8 cellular contexts compared by ENCODE assay signal in the genomic region with DNA sequence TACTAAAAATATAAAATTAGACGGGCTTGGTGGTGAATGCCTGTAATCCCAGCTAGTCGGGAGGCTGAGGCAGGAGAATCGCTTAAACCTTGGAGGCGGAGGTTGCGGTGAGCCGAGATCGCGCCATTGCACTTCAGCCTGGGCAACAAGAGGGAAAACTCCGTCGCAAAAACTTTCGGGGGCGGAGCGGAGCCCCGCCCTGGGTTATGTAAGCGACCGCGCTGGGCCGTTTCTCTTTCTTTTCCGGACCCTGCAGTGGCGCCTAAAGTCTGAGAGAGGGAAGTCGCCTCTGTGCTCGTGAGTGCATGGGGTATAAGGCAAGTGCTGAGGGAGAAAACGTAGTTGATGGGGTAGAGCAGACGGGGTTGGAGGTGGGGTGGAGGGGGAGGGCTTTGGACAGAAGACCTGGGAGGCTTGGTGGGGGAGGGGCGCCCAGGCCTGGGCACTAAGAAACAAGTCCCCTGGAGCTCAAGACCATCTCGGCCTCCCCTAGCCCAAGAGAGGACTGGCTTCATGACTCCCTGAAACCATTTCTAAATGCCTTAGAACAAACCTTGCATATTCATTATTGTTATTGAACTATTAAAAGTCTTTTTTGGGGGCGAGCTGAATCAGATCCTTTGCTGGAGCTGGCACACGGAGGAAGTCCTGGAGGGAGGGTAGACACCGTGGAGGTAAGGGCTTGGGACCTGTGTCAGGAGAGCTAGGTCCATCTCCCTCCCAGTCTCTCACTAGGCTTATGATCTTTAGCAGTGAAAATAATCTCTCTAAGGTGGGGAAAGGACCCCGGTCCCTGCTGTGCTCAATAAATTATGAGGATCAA. TPM values are rescaled to one million over a fixed set of nuclear protein-coding genes. Genes with fewer than 3 reads are reported as not detected.
DNase-seq lines count a peak whose midpoint lies in the region; ATAC-seq and TF ChIP-seq lines count a peak whose summit lies in the region.

No MANE protein-coding gene starts in this region.

- peak overlapping the region; percentile 91 for H3K4me2 ChIP-seq in PC-3 (ENCODE audit: low read length)
- H3K4me2 ChIP-seq in neural progenitor cell, result peak overlapping the region; percentile 78

- peak overlapping the region; percentile 86 for H3K9ac ChIP-seq in PC-3 (ENCODE audit: low read length)
- no peak overlapping the region for H3K9ac ChIP-seq in neural progenitor cell

- TF ChIP-seq CTCF in PC-3 (conservative IDR thresholded peaks at IDR 0.05; ENCODE audit: low read depth, low read length) (no peak), fibroblast of pulmonary artery (IDR thresholded peaks at IDR 0.05; ENCODE audit: low read length, missing control alignments) (no peak), neural progenitor cell (IDR thresholded peaks at IDR 0.05) (no peak)

- CTCF ChIA-PET in PC-3 (lab: Charles Lee), result interaction anchor here (0.7 to 3.2 kb wide), 2 partner anchors 41 to 390 kb away, joined by 5 to 15 read pairs; no protein-coding TSS in a partner anchor

- H3K79me2 ChIP-seq in PC-3 (ENCODE audit: low read length) (peaks cover 58% of the 10 kb centered on the region), neural progenitor cell (ENCODE audit: low read depth) (peaks cover 15% of the 10 kb centered on the region)

- H3K4me3 ChIP-seq in PC-3 (ENCODE audit: low read length), result peak overlapping the region; percentile 97
- H3K4me3 ChIP-seq in fibroblast of pulmonary artery (replicated peaks; ENCODE audit: low read depth, low read length), result peak overlapping the region; percentile 70
- H3K4me3 ChIP-seq in neural progenitor cell, result peak overlapping the region; percentile 55

- intact Hi-C loops in PC-3 (cut with micrococcal nuclease), result loop anchor here (5.0 kb wide), 1 partner anchor 92 kb away; no protein-coding TSS in a partner anchor

- H2AFZ ChIP-seq in PC-3 (ENCODE audit: low read length), result peak overlapping the region; percentile 96
- H2AFZ ChIP-seq in neural progenitor cell (replicated peaks), result peak overlapping the region; percentile 81

- H3K4me1 ChIP-seq in PC-3 (ENCODE audit: insufficient read depth, low read length), result peaks cover 42% of the 10 kb centered on the region
- H3K4me1 ChIP-seq in neural progenitor cell, result peaks cover 10% of the 10 kb centered on the region

- H3K4me3 Mint-ChIP-seq in neural progenitor cell, result peak overlapping the region; percentile 72

- H4K20me1 ChIP-seq in PC-3 (ENCODE audit: low read length) (peaks cover 8% of the 10 kb centered on the region; the same call in 1 of the 2 replicates), neural progenitor cell (ENCODE audit: low read depth) (peaks cover 12% of the 10 kb centered on the region)

- H3K4me1 Mint-ChIP-seq in neural progenitor cell, result peaks cover 24% of the 10 kb centered on the region

- peaks cover 3% of the 10 kb centered on the region for H3K36me3 Mint-ChIP-seq in neural progenitor cell

- H3K27me3 Mint-ChIP-seq in neural progenitor cell (ENCODE audit: insufficient read depth, low read depth), result peaks cover 34% of the 10 kb centered on the region

- no peaks in the 10 kb centered on the region for H3F3A ChIP-seq in PC-3 (ENCODE audit: low read length, unreplicated experiment)
- peaks cover 49% of the 10 kb centered on the region for H3F3A ChIP-seq in neural progenitor cell (ENCODE audit: low read depth)

- no TSS peak for BruUV-seq in PC-3 (replicated peaks; lab: Mats Ljungman, UMichigan)

- H3K9me3 Mint-ChIP-seq in neural progenitor cell, result peaks cover 8% of the 10 kb centered on the region

- no peak overlapping the region for H3K27ac Mint-ChIP-seq in neural progenitor cell

- DNase-seq in AG20443 (ENCODE audit: low spot score) (peak; percentile 47), PC-3 (peak; percentile 65), fibroblast of pulmonary artery (ENCODE audit: low read depth) (peak; percentile 67), neural progenitor cell (ENCODE audit: low spot score) (peak; percentile 59), superior temporal gyrus (ENCODE audit: extremely low spot score) (no peak)
- peak; percentile 54 to 61 for DNase-seq in activated T-helper 1 cell treated with anti-CD3 and anti-CD28 coated beads, Interleukin-2, amount 50 U/mL, for 16 hours (ENCODE audit: low read depth in 1 of 2, low spot score in 1 of 2)

- POLR2A ChIA-PET in PC-3 (lab: Charles Lee; ENCODE audit: unreplicated experiment), result interaction anchor here (0.6 kb wide), 1 partner anchor 804 kb away, joined by 3 read pairs; no protein-coding TSS in a partner anchor

- H3K9me2 ChIP-seq in PC-3 (replicated peaks; ENCODE audit: low read length), result no peaks in the 10 kb centered on the region

- H3K36me3 ChIP-seq in PC-3 (ENCODE audit: low read depth, low read length) (no peaks in the 10 kb centered on the region), neural progenitor cell (no peaks in the 10 kb centered on the region)

- H3K9me3 ChIP-seq in PC-3 (ENCODE audit: low read length) (no peaks in the 10 kb centered on the region), neural progenitor cell (ENCODE audit: low read depth) (no peaks in the 10 kb centered on the region)

- H3K27me3 ChIP-seq in PC-3 (ENCODE audit: low read length), result no peaks in the 10 kb centered on the region
- H3K27me3 ChIP-seq in neural progenitor cell, result peaks cover 34% of the 10 kb centered on the region

- peak overlapping the region; percentile 65 for H3K27ac ChIP-seq in PC-3 (ENCODE audit: low read length)
- no peak overlapping the region for H3K27ac ChIP-seq in neural progenitor cell
- H3K27ac ChIP-seq in temporal lobe (ENCODE audit: low read depth, low read length), result peak overlapping the region; percentile 72

- ATAC-seq in GM21737 (IDR thresholded peaks at IDR 0.05; ENCODE audit: unreplicated experiment) (peak; percentile 37), PC-3 (peak; percentile 9)

RNA-seq across cellular contexts. Expression of gene MICA, which starts 2.7 kb away (rescaled TPM):
- total RNA-seq in PC-3 (2014; rRNA removed) (33.1 and 35.0 TPM in 2 replicates), neural progenitor cell (ENCODE audit: low replicate concordance) (15.0 and 21.4 TPM in 2 replicates), temporal lobe (0.49 TPM)

RNA-seq across cellular contexts. Expression of gene HLA-B, which starts 43.7 kb away (rescaled TPM):
- total RNA-seq in PC-3 (2014; rRNA removed), result 55.4 and 168 TPM in 2 replicates
- 16.2 and 21.8 TPM in 2 replicates for total RNA-seq in neural progenitor cell (ENCODE audit: low replicate concordance)
- total RNA-seq in temporal lobe, result 15.2 TPM

Comparison
In these comparisons a context has a peak if more than half of its experiments do, and no peak if none do; other contexts are left out.
1. RNA of gene MICA, which starts 2.7 kb away (total RNA-seq): 33.1 to 35.0 TPM in PC-3 and 15.0 to 21.4 TPM in neural progenitor cell; 0.49 TPM in temporal lobe (single experiment); every median in the first group is over 10 times any median in the second.
2. Peak in every context shown above with its lines, with median percentiles within 50 percentile points of each other: H3K4me3 ChIP-seq.